Comparison of ENCODE assay signal across 8 cellular contexts in the genomic region with DNA sequence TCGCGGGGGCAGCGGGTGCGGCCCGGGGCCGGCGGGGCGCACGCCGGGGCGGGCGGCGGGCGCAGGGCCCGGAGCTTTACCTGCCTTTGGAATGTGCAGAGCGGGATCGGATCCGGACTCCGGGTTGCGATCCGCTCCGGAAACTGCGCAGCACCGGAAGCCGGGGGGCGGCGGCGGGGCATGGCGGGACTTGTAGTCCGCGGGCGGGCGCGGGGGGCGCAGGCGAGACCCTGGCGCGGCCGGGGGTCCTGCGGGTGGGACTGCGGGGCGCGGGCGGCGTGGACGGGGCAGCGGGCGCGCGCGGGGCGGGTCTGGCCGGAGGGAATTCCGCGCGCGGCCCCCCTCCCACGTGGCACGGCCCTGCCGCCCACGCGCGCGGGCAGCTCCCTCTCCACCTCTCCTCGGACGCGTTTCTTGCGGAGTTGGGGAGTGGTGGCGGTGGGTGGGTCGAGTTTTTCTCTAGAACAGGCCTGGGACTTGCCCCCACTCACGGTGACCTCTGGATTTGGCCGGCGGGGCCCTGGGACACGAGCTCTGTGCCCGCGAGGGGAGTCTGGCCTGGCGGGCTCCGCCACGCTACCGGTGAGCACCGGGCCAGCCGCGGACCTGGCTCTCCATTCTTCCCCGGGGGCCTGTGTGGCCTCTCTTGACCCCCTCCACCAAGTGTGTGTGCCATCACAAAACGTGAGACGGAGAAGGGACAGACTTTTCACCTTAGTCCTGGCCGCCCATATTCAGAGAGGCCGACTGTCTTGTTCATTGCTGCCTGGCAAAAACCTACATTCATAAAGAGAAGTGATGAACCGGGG. TPM values are rescaled to one million over a fixed set of nuclear protein-coding genes. Genes with fewer than 3 reads are reported as not detected.
DNase-seq lines count a peak whose midpoint lies in the region; ATAC-seq and TF ChIP-seq lines count a peak whose summit lies in the region.

A gene with protein sequence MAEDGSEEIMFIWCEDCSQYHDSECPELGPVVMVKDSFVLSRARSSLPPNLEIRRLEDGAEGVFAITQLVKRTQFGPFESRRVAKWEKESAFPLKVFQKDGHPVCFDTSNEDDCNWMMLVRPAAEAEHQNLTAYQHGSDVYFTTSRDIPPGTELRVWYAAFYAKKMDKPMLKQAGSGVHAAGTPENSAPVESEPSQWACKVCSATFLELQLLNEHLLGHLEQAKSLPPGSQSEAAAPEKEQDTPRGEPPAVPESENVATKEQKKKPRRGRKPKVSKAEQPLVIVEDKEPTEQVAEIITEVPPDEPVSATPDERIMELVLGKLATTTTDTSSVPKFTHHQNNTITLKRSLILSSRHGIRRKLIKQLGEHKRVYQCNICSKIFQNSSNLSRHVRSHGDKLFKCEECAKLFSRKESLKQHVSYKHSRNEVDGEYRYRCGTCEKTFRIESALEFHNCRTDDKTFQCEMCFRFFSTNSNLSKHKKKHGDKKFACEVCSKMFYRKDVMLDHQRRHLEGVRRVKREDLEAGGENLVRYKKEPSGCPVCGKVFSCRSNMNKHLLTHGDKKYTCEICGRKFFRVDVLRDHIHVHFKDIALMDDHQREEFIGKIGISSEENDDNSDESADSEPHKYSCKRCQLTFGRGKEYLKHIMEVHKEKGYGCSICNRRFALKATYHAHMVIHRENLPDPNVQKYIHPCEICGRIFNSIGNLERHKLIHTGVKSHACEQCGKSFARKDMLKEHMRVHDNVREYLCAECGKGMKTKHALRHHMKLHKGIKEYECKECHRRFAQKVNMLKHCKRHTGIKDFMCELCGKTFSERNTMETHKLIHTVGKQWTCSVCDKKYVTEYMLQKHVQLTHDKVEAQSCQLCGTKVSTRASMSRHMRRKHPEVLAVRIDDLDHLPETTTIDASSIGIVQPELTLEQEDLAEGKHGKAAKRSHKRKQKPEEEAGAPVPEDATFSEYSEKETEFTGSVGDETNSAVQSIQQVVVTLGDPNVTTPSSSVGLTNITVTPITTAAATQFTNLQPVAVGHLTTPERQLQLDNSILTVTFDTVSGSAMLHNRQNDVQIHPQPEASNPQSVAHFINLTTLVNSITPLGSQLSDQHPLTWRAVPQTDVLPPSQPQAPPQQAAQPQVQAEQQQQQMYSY (minus strand): TSS at position 155 of the 809 bp plus-strand sequence. CDS start 18,981 bp downstream, outside the sequence.

- no peaks in the 10 kb centered on the region for H3K4me1 ChIP-seq in breast epithelium
- peaks cover 0 to 45% (median 26%) of the 10 kb centered on the region in 6 donors for H3K4me1 ChIP-seq in spleen

- TF ChIP-seq CTCF in WI38 (IDR thresholded peaks at IDR 0.05; ENCODE audit: low read depth, low read length), result no peak
- TF ChIP-seq CTCF in breast epithelium (IDR thresholded peaks at IDR 0.05), result no peak
- no peak for TF ChIP-seq CTCF in spleen (IDR thresholded peaks at IDR 0.05 in 8 of 11, conservative IDR thresholded peaks at IDR 0.05 in 3 of 11)

- H3K27me3 ChIP-seq in breast epithelium (no peaks in the 10 kb centered on the region), spleen (replicated peaks in 1 of 7) (no peaks in the 10 kb centered on the region)

- DNase-seq in NCI-H82 (lab: John Stamatoyannopoulos, UW) (peak; percentile 88), NCI-H82 treated with DMSO at 0.1 percent for 48 hours (lab: John Stamatoyannopoulos, UW; ENCODE audit: unreplicated experiment) (no peak), NCI-H2107 treated with DMSO at 0.1 percent for 48 hours (lab: John Stamatoyannopoulos, UW; ENCODE audit: unreplicated experiment) (peak; percentile 36), breast epithelium (ENCODE audit: low spot score in 2 of 2) (peak; percentile 68 to 80), inferior parietal cortex (ENCODE audit: extremely low spot score) (peak; percentile 67), spleen (peak; percentile 94)

- H3K36me3 ChIP-seq in breast epithelium, result no peaks in the 10 kb centered on the region
- H3K36me3 ChIP-seq in spleen, result peaks cover 0 to 4% (median 0%) of the 10 kb centered on the region in 6 donors

- WGBS in spleen, 5 donors, result 1 to 2% (median 1%) methylated on average over 42 to 89 of the region's 89 CpGs

- H3K4me3 ChIP-seq in WI38 (ENCODE audit: low read depth, low read length) (peak within 1 kb of the TSS; percentile 90), breast epithelium (peak within 1 kb of the TSS; percentile 75 to 97 (median 81)), spleen (peak within 1 kb of the TSS; percentile 48 to 82 (median 63))

- intact Hi-C loops in breast epithelium (cut with DNase I; ENCODE audit: low total_unique reads), result no loop called here
- intact Hi-C loops in spleen (cut with DNase I; ENCODE audit: low total_unique reads), result no loop called here

- H3K9me3 ChIP-seq in breast epithelium, result no peaks in the 10 kb centered on the region
- H3K9me3 ChIP-seq in spleen, result no peaks in the 10 kb centered on the region

- TF ChIP-seq POLR2A in breast epithelium (IDR thresholded peaks at IDR 0.05) (no peak), spleen (IDR thresholded peaks at IDR 0.05) (no peak)

- ATAC-seq in HG02885 (IDR thresholded peaks at IDR 0.05; ENCODE audit: poor library complexity, unreplicated experiment), result peak; percentile 64

- H3K27ac ChIP-seq in breast epithelium, result peak within 1 kb of the TSS; percentile 88 to 99
- H3K27ac ChIP-seq in spleen, result peak within 1 kb of the TSS; percentile 58 to 95 (median 84)

RNA-seq across cellular contexts. Expression of the gene that starts here (rescaled TPM):
- total RNA-seq in breast epithelium (10 to 100 TPM in 1 of 3 donors, 1 to 10 TPM in 2; 6.6 to 14.1 (median 9.2) TPM), spleen (10 to 100 TPM in 6 of 7 donors, 1 to 10 TPM in 1; 8.4 to 18.0 (median 12.2) TPM)
- polyA plus RNA-seq in spleen, result 1 to 10 TPM; 4.4 to 6.5 (median 6.0) TPM
